ENCODE assay signal across 11 cellular contexts in the genomic region with DNA sequence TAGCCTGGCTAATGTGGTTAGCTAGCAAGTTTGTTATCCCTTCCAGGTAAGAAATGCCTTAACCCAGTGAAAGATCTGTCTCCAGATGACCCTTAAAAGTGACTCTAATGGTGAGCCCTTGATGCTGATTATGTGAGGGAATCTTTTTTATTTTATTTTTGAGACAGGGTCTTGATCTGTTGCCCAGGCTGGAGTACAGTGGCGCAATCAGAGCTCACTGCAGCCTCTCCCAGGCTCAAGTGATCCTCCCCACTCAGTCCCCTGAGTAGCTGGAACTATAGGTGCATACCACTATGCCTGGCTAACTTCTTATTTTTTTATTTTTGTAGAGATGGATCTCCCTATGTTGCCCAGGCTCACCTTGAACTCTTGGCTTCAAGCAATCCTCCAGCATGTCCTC. TPM values are rescaled to one million over a fixed set of nuclear protein-coding genes. Genes with fewer than 3 reads are reported as not detected.
"Had no signal": no experiment of that assay in that cellular context is flagged by ENCODE, and none has a peak within 500 bp of the region (broad histone marks: within the 10 kb centered on the region; RNA-seq: fewer than 3 reads in every experiment).

No MANE protein-coding gene starts in this region.

- ATAC-seq: HCT116, K562 had no signal

- H3K9me3 ChIP-seq: HAP-1 had no signal

- H3K4me1 ChIP-seq: HAP-1 had no signal

- H3K9ac ChIP-seq: GM23248 had no signal

- H3K36me3 ChIP-seq: HAP-1 had no signal

- DNase-seq: GM23248, GOT3, H7, HFFc6, IMR-90 had no signal

- H3K27ac ChIP-seq: GM23248, HL-60 had no signal

- H3K4me3 ChIP-seq: GM23248, HAP-1, K562 had no signal

RNA-seq across cellular contexts. Expression of a gene that starts 10.8 kb away (rescaled TPM):
- total RNA-seq: GM23248, HFFc6, HT1080, IMR-90 had no signal
- polyA plus RNA-seq: GM23248, IMR-90 had no signal

RNA-seq across cellular contexts. Expression of a gene that starts 19.5 kb away (rescaled TPM):
- total RNA-seq: GM23248, H4, H7, HFFc6, HT1080, IMR-90, K562 had no signal
- polyA plus RNA-seq: GM23248, IMR-90 had no signal

RNA-seq across cellular contexts. Expression of a gene that starts 43.3 kb away (rescaled TPM):
- total RNA-seq: GM23248, H4, HFFc6, HT1080, IMR-90, K562 had no signal
- polyA plus RNA-seq: GM23248, IMR-90 had no signal
